10 cellular contexts compared by ENCODE assay signal in genomic region chr7:155415093-155415492, GRCh38. TPM values are rescaled to one million over a fixed set of nuclear protein-coding genes. Genes with fewer than 3 reads are reported as not detected.
"Had no signal": no experiment of that assay in that cellular context is flagged by ENCODE, and none has a peak within 500 bp of the region (broad histone marks: within the 10 kb centered on the region; RNA-seq: fewer than 3 reads in every experiment).

No MANE protein-coding gene starts in this region.

- H3K4me3 ChIP-seq: GM23248, GM23338, HAP-1 had no signal

- H3K27ac ChIP-seq: GM23248 had no signal

- H3K9ac ChIP-seq: GM23248 had no signal

- ATAC-seq: GM23338, HCT116 had no signal

- H3K4me2 ChIP-seq: GM23338 had no signal

- H3K4me1 ChIP-seq: HAP-1 had no signal

- H2AFZ ChIP-seq: GM23248, GM23338 had no signal

- FAIRE-seq: H1, H54 had no signal

- H3K9me3 ChIP-seq: HAP-1 had no signal

- DNase-seq: GM23248, GOT3, H7, HCEC 1CT, HFFc6 had no signal

- H3K36me3 ChIP-seq: HAP-1 had no signal

RNA-seq across cellular contexts. Expression of gene EN2, which starts 42.8 kb away (rescaled TPM):
- total RNA-seq: GM23248, GM23338, H1, H7, HFFc6 had no signal
- polyA plus RNA-seq: GM23248, GM23338, H1 had no signal
